In genomic region chr4:128810871-128811570, GRCh38 we compare ENCODE assay signal across 8 cellular contexts. TPM values are rescaled to one million over a fixed set of nuclear protein-coding genes. Genes with fewer than 3 reads are reported as not detected.
DNase-seq lines count a peak whose midpoint lies in the region; ATAC-seq, FAIRE-seq and TF ChIP-seq lines count a peak whose summit lies in the region.

No MANE protein-coding gene starts in this region.

- peak; percentile 48 for DNase-seq in GM12892 (ENCODE audit: insufficient read length)
- peak; percentile 83 to 95 (median 91) for DNase-seq in NCI-H1417 (lab: John Stamatoyannopoulos, UW)
- DNase-seq in T follicular helper cell (ENCODE audit: low read depth): peak; percentile 78
- DNase-seq in adrenal gland: peak; percentile 86 to 91 (median 87)
- DNase-seq in heart right ventricle: peak; percentile 76 to 82
- peak; percentile 49 to 95 (median 70) for DNase-seq in posterior cingulate gyrus
- DNase-seq in upper lobe of right lung: peak; percentile 91

- TF ChIP-seq POLR2A in GM12892 (IDR thresholded peaks at IDR 0.05; ENCODE audit: low read depth, low read length) (peak; percentile 64), adrenal gland (IDR thresholded peaks at IDR 0.05) (peak; percentile 58 to 79)

- FAIRE-seq in GM12892 (lab: Jason Lieb, UNC): peak; percentile 84

- 0 to 1% (median 0%) methylated on average over 11 to 50 of the region's 50 CpGs for WGBS in adrenal gland, 4 donors
- 0% methylated on average over 34 to 50 of the region's 50 CpGs for WGBS in heart right ventricle, 2 donors

- H3K4me3 ChIP-seq in adrenal gland (peak overlapping the region; percentile 16 to 95 (median 84)), heart right ventricle (peak overlapping the region; percentile 63 to 98 (median 85)), upper lobe of right lung (peak overlapping the region; percentile 85)

- H3K27me3 ChIP-seq in adrenal gland (no peaks in the 10 kb centered on the region), heart right ventricle (no peaks in the 10 kb centered on the region), upper lobe of right lung (no peaks in the 10 kb centered on the region)

- TF ChIP-seq CTCF in adrenal gland (IDR thresholded peaks at IDR 0.05) (peak in 2 of 6 experiments; percentile 9 to 14), heart right ventricle (IDR thresholded peaks at IDR 0.05) (peak in 1 of 9 donors; percentile 7), upper lobe of right lung (IDR thresholded peaks at IDR 0.05) (no peak)

- H3K4me1 ChIP-seq in adrenal gland (replicated peaks in 1 of 2): peaks cover 8 to 12% of the 10 kb centered on the region in 2 donors
- peaks cover 0 to 24% (median 18%) of the 10 kb centered on the region in 9 donors for H3K4me1 ChIP-seq in heart right ventricle
- H3K4me1 ChIP-seq in upper lobe of right lung: peaks cover 13% of the 10 kb centered on the region

- ATAC-seq in HG02763 (IDR thresholded peaks at IDR 0.05; ENCODE audit: unreplicated experiment) (peak; percentile 47), heart right ventricle (peak; percentile 21 to 70 (median 64)), upper lobe of right lung (peak; percentile 67)

- H3K27ac ChIP-seq in adrenal gland (peak overlapping the region; percentile 94 to 98 (median 96)), heart right ventricle (peak overlapping the region; percentile 88 to 98 (median 95)), upper lobe of right lung (peak overlapping the region; percentile 94)

- no peaks in the 10 kb centered on the region for H3K9me3 ChIP-seq in adrenal gland (replicated peaks in 1 of 3)
- H3K9me3 ChIP-seq in heart right ventricle: no peaks in the 10 kb centered on the region
- H3K9me3 ChIP-seq in upper lobe of right lung: no peaks in the 10 kb centered on the region

- intact Hi-C loops in adrenal gland (cut with DNase I) (loop anchor here (5.0 kb wide), 3 partner anchors 46 to 359 kb away; no protein-coding TSS in a partner anchor), heart right ventricle (cut with DNase I) (loop anchor here in 8 of 10 donors (5.0 to 10.0 kb wide), 8 partner anchors 36 to 359 kb away; partner anchors contain the start of genes C4orf33 (in 1 of the 8) and SCLT1 (in 1 of the 8)), posterior cingulate gyrus (cut with DNase I) (loop anchor here (1.0 to 10.0 kb wide), 3 partner anchors 52 to 524 kb away; partner anchors contain the start of gene PGRMC2), upper lobe of right lung (cut with DNase I) (no loop called here)

- H3K36me3 ChIP-seq in adrenal gland (replicated peaks in 1 of 2): no peaks in the 10 kb centered on the region
- H3K36me3 ChIP-seq in heart right ventricle: no peaks in the 10 kb centered on the region
- H3K36me3 ChIP-seq in upper lobe of right lung: no peaks in the 10 kb centered on the region

RNA-seq across cellular contexts. Expression of gene JADE1, which starts 1.5 kb away (rescaled TPM):
- 10.5 TPM for polyA plus RNA-seq in GM12892 (2012; ENCODE audit: missing spikeins)
- total RNA-seq in adrenal gland (10 to 100 TPM; 25.9 to 66.7 (median 40.2) TPM), heart right ventricle (10 to 100 TPM; 19.4 to 32.3 (median 23.5) TPM), upper lobe of right lung (41.7 TPM)
- polyA plus RNA-seq in adrenal gland (10 to 100 TPM; 18.4 to 31.1 (median 30.8) TPM), heart right ventricle (10 to 100 TPM; 12.1 to 25.5 TPM)

Comparison
In these comparisons a context has a peak if more than half of its experiments do, and no peak if none do; other contexts are left out.
1. Peak in every context shown above with its lines: DNase-seq, ATAC-seq, H3K4me3 ChIP-seq and H3K27ac ChIP-seq.